8 cellular contexts compared by ENCODE assay signal in genomic region chr3:138114988-138115971, GRCh38. TPM values are rescaled to one million over a fixed set of nuclear protein-coding genes. Genes with fewer than 3 reads are reported as not detected.
A peak's percentile ranks its signal among the peaks of the same experiment; 100 is the strongest.
DNase-seq lines count a peak whose midpoint lies in the region; TF ChIP-seq lines count a peak whose summit lies in the region.

Gene DZIP1L, minus strand, starts transcription at chr3:138115608. Its CDS starts 11,637 bp downstream, at chr3:138103971.

- peak within 1 kb of the TSS; percentile 64 for H3K9ac ChIP-seq in H9 (ENCODE audit: extremely low read depth, insufficient read length, low read length)

- DNase-seq in H9 (peak; percentile 85), MG63 (peak; percentile 86), SW 1271 (lab: John Stamatoyannopoulos, UW) (peak; percentile 58 to 89), chondrocyte (ENCODE audit: low spot score) (peak; percentile 93), kidney glomerular epithelial cell (lab: John Stamatoyannopoulos, UW) (peak; percentile 83), NCI-H2029 treated with DMSO at 0.1 percent for 48 hours (lab: John Stamatoyannopoulos, UW) (no peak)
- DNase-seq in stimulated activated CD4-positive, alpha-beta T cell treated with anti-CD3 and anti-CD28 coated beads, Interleukin-2, amount 100 ng/mL, for 24 hours: peak; percentile 23 to 57

- H3K4me1 Mint-ChIP-seq in H9 (peaks cover 31 to 36% of the 10 kb centered on the region in 2 experiments), chondrocyte (ENCODE audit: low read depth) (peaks cover 43% of the 10 kb centered on the region)

- H3K9me3 Mint-ChIP-seq in H9: peaks cover 3 to 8% of the 10 kb centered on the region in 2 experiments; a peak in 4 of 5 replicates
- no peaks in the 10 kb centered on the region for H3K9me3 Mint-ChIP-seq in chondrocyte (ENCODE audit: low read depth)

- peaks cover 2% of the 10 kb centered on the region for H4K20me1 ChIP-seq in H9 (ENCODE audit: control insufficient read depth, insufficient read depth, insufficient read length)

- peak within 1 kb of the TSS; percentile 88 to 93 for H3K4me3 Mint-ChIP-seq in H9
- H3K4me3 Mint-ChIP-seq in chondrocyte (ENCODE audit: unreplicated experiment): peak within 1 kb of the TSS; percentile 93

- peaks cover 10% of the 10 kb centered on the region for H3K36me3 ChIP-seq in MG63

- H3K27ac ChIP-seq in H9 (ENCODE audit: insufficient read length, low read depth, low read length): no peak within 1 kb of the TSS

- peaks cover 3% of the 10 kb centered on the region; the same call in 1 of the 2 replicates for H3K27me3 Mint-ChIP-seq in H9 (ENCODE audit: low read depth)
- H3K27me3 Mint-ChIP-seq in chondrocyte (ENCODE audit: low read depth): no peaks in the 10 kb centered on the region

- peak within 1 kb of the TSS; percentile 84 for H3K4me2 ChIP-seq in H9 (ENCODE audit: insufficient read depth, insufficient read length, low read length)

- H3T11ph ChIP-seq in H9 (ENCODE audit: low read length): no peak within 1 kb of the TSS

- H2BK20ac ChIP-seq in H9 (ENCODE audit: low read depth, low read length, poor library complexity, severe bottlenecking): no peak within 1 kb of the TSS

- H2AFZ ChIP-seq in H9 (ENCODE audit: low read length): no peak within 1 kb of the TSS

- TF ChIP-seq CTCF in H9 (conservative IDR thresholded peaks at IDR 0.05): peak; percentile 64
- TF ChIP-seq CTCF in chondrocyte (IDR thresholded peaks at IDR 0.05): peak; percentile 73

- no peaks in the 10 kb centered on the region for H3K27me3 ChIP-seq in H9 (ENCODE audit: insufficient read depth, low read length)
- H3K27me3 ChIP-seq in MG63: no peaks in the 10 kb centered on the region

- peak within 1 kb of the TSS; percentile 89 for H3K14ac ChIP-seq in H9 (ENCODE audit: insufficient read depth, low read length)

- no peak within 1 kb of the TSS for H4K8ac ChIP-seq in H9 (replicated peaks; ENCODE audit: insufficient read length, low read depth, low read length)

- WGBS in H9 (ENCODE audit: extremely low coverage, insufficient read length, low lambda C conversion rate): no CpG with 5 or more reads among the region's 86 CpGs

- no peak within 1 kb of the TSS for H3K23ac ChIP-seq in H9 (ENCODE audit: insufficient read length, low read depth, low read length)

- H3K9me3 ChIP-seq in H9 (ENCODE audit: control insufficient read depth, low read depth, low read length) (no peaks in the 10 kb centered on the region), MG63 (no peaks in the 10 kb centered on the region; the same call in 1 of the 2 replicates)

- H3K27ac Mint-ChIP-seq in H9: peak within 1 kb of the TSS; percentile 80 to 98 (median 95)
- peak within 1 kb of the TSS; percentile 98 for H3K27ac Mint-ChIP-seq in chondrocyte (ENCODE audit: unreplicated experiment)

- H3K18ac ChIP-seq in H9 (ENCODE audit: insufficient read length, low read depth, low read length): peak within 1 kb of the TSS; percentile 79

- H3K56ac ChIP-seq in H9 (ENCODE audit: insufficient read length, low read depth, low read length): no peak within 1 kb of the TSS

- H2AK5ac ChIP-seq in H9 (ENCODE audit: insufficient read length, low read length): no peak within 1 kb of the TSS

- no peak within 1 kb of the TSS for H4K5ac ChIP-seq in H9 (ENCODE audit: insufficient read length, low read depth, low read length)

- H3K4me1 ChIP-seq in H9 (ENCODE audit: insufficient read depth, low read length): no peaks in the 10 kb centered on the region

- no peak within 1 kb of the TSS for H2BK12ac ChIP-seq in H9 (ENCODE audit: insufficient read length, low read depth, low read length)

- peaks cover 7% of the 10 kb centered on the region for H3K23me2 ChIP-seq in H9 (ENCODE audit: insufficient read length, low read depth, low read length, poor library complexity, severe bottlenecking)

- no peaks in the 10 kb centered on the region for H3K79me2 ChIP-seq in H9 (ENCODE audit: insufficient read depth, low read length)

- peaks cover 0 to 18% (median 4%) of the 10 kb centered on the region in 3 experiments; a peak in 6 of 7 replicates for H3K36me3 Mint-ChIP-seq in H9 (ENCODE audit: insufficient read depth in 1 of 3, low read depth in 3 of 3)
- peaks cover 3% of the 10 kb centered on the region for H3K36me3 Mint-ChIP-seq in chondrocyte (ENCODE audit: low read depth)

- H2BK120ac ChIP-seq in H9 (ENCODE audit: low read depth, low read length, poor library complexity, severe bottlenecking): no peak within 1 kb of the TSS

- no peaks in the 10 kb centered on the region for H3K79me1 ChIP-seq in H9 (ENCODE audit: insufficient read depth, low read depth, low read length, poor library complexity, severe bottlenecking)

- no peak within 1 kb of the TSS for H4K91ac ChIP-seq in H9 (ENCODE audit: insufficient read length, low read depth, low read length)

- peak within 1 kb of the TSS; percentile 53; the same call in 1 of the 2 replicates for H3K4me3 ChIP-seq in GM08714 (ENCODE audit: low read length)
- peak within 1 kb of the TSS; percentile 92 for H3K4me3 ChIP-seq in MG63

- H3K4ac ChIP-seq in H9 (ENCODE audit: low read depth, low read length): no peak within 1 kb of the TSS

- no peak within 1 kb of the TSS for H2BK15ac ChIP-seq in H9 (ENCODE audit: low read depth, low read length)

- no peak within 1 kb of the TSS for H2BK5ac ChIP-seq in H9 (ENCODE audit: insufficient read length, low read length)

RNA-seq across cellular contexts. Expression of gene DZIP1L, which starts in this region (rescaled TPM):
- total RNA-seq in H9 (2021) (9.2 and 10.4 TPM in 2 replicates), chondrocyte (23.0 to 42.1 TPM (median 25.5 TPM) in 3 replicates)
- total RNA-seq in MG63 (2014; rRNA removed; shearing (Covaris generic); ENCODE audit: low replicate concordance): 14.9 and 20.1 TPM in 2 replicates
